8 cellular contexts compared by ENCODE assay signal in the genomic region with DNA sequence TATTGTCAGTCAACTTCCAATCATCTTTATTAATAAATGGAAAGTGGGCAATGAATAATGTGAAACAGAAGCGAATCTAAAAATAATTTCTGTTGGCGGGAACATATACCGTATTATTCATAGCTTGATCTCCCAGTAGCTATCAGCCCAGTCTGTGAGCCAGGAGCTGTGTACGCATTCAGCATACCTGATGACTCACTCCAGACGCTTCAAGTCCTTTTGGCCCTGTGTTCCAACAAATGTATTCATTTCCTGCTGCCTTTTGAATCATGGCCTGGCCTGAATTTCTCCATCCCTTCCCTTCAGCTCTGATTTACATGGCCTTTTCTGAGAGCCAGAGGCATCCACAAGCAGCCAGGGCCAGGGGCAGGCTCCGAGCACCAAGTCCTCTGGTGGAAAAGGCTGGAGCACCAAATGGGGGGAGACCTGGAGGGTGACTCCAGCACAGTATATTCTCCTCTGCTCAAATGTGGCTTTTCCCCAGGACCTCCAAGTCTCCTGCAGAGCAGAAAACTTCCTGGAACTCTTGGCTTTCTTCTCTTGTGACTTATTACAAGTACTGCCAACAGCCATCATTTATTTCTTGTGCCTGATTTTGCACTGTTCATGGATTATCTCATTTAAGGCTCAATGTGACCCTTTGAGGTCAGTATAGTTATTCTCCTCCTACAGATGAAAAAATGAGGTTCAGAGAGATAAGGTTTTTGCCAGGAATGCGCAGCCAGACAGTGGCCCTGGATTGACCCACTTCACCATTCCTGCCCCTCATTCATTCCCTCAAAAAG.
DNase-seq lines count a peak whose midpoint lies in the region; ATAC-seq and TF ChIP-seq lines count a peak whose summit lies in the region.

No MANE protein-coding gene starts in this region.

- no peak overlapping the region for H3K4me3 Mint-ChIP-seq in activated T-helper 17 cell treated with anti-CD3 and anti-CD28 coated beads, Interleukin-2, amount 50 U/mL, for 72 hours
- H3K4me3 Mint-ChIP-seq in activated naive CD8-positive, alpha-beta T cell treated with anti-CD3 and anti-CD28 coated beads for 36 hours: no peak overlapping the region

- DNase-seq in AG08396 (ENCODE audit: low spot score) (peak; percentile 84), M059J (ENCODE audit: low read depth) (peak; percentile 93), dermis microvascular lymphatic vessel endothelial cell (ENCODE audit: low read depth in 2 of 2) (peak; percentile 75 to 95), myocyte (ENCODE audit: low read depth) (peak; percentile 59), SKM-1 (lab: John Stamatoyannopoulos, UW; ENCODE audit: unreplicated experiment) (no peak), GM10248 (ENCODE audit: extremely low spot score) (no peak)
- no peak for DNase-seq in activated naive CD8-positive, alpha-beta T cell treated with anti-CD3 and anti-CD28 coated beads for 36 hours

- H3K4me1 Mint-ChIP-seq in activated T-helper 17 cell treated with anti-CD3 and anti-CD28 coated beads, Interleukin-2, amount 50 U/mL, for 72 hours: no peaks in the 10 kb centered on the region
- H3K4me1 Mint-ChIP-seq in activated naive CD8-positive, alpha-beta T cell treated with anti-CD3 and anti-CD28 coated beads for 36 hours: no peaks in the 10 kb centered on the region

- ATAC-seq in activated T-helper 17 cell treated with anti-CD3 and anti-CD28 coated beads, Interleukin-2, amount 50 U/mL, for 72 hours (replicated peaks): no peak

- H3K9me3 Mint-ChIP-seq in activated T-helper 17 cell treated with anti-CD3 and anti-CD28 coated beads, Interleukin-2, amount 50 U/mL, for 72 hours: no peaks in the 10 kb centered on the region
- H3K9me3 Mint-ChIP-seq in activated naive CD8-positive, alpha-beta T cell treated with anti-CD3 and anti-CD28 coated beads for 36 hours: peaks cover 2% of the 10 kb centered on the region

- H3K36me3 Mint-ChIP-seq in activated T-helper 17 cell treated with anti-CD3 and anti-CD28 coated beads, Interleukin-2, amount 50 U/mL, for 72 hours (ENCODE audit: low read depth): no peaks in the 10 kb centered on the region
- H3K36me3 Mint-ChIP-seq in activated naive CD8-positive, alpha-beta T cell treated with anti-CD3 and anti-CD28 coated beads for 36 hours: no peaks in the 10 kb centered on the region

- POLR2A ChIA-PET in GM10248 (lab: Yijun Ruan, JAX): no interaction called here

- peaks cover 19% of the 10 kb centered on the region for H3K27me3 Mint-ChIP-seq in activated T-helper 17 cell treated with anti-CD3 and anti-CD28 coated beads, Interleukin-2, amount 50 U/mL, for 72 hours
- peaks cover 22% of the 10 kb centered on the region for H3K27me3 Mint-ChIP-seq in activated naive CD8-positive, alpha-beta T cell treated with anti-CD3 and anti-CD28 coated beads for 36 hours

- H3K27ac Mint-ChIP-seq in activated T-helper 17 cell treated with anti-CD3 and anti-CD28 coated beads, Interleukin-2, amount 50 U/mL, for 72 hours: no peak overlapping the region
- no peak overlapping the region for H3K27ac Mint-ChIP-seq in activated naive CD8-positive, alpha-beta T cell treated with anti-CD3 and anti-CD28 coated beads for 36 hours

- CTCF ChIA-PET in GM10248 (lab: Yijun Ruan, JAX): no interaction called here

- TF ChIP-seq CTCF in GM10248 (IDR thresholded peaks at IDR 0.05; ENCODE audit: control extremely low read depth, extremely low read depth, low read depth, missing control alignments): no peak

Comparison
In these comparisons a context has a peak if more than half of its experiments do, and no peak if none do; other contexts are left out.
1. DNase-seq: peak in AG08396 (single experiment), M059J (single experiment), dermis microvascular lymphatic vessel endothelial cell (2 of 2) and myocyte (single experiment); none in SKM-1 (single experiment), activated naive CD8-positive, alpha-beta T cell treated with anti-CD3 and anti-CD28 coated beads for 36 hours (single experiment) and GM10248 (single experiment).